ENCODE assay signal across 12 cellular contexts in genomic region chr12:123142518-123142840, GRCh38. TPM values are rescaled to one million over a fixed set of nuclear protein-coding genes. Genes with fewer than 3 reads are reported as not detected.
DNase-seq lines count a peak whose midpoint lies in the region; ATAC-seq and TF ChIP-seq lines count a peak whose summit lies in the region.
"Had no signal": no experiment of that assay in that cellular context is flagged by ENCODE, and none has a peak within 500 bp of the region (broad histone marks: within the 10 kb centered on the region; RNA-seq: fewer than 3 reads in every experiment).

No MANE protein-coding gene starts in this region.

- BruUV-seq in PC-9 (replicated peaks; lab: Mats Ljungman, UMichigan): no TSS peak

- H3K4me3 ChIP-seq in BLaER1 treated with 17β-estradiol and CSF1 and Interleukin-3, amounts not matched to agents 10 nM and 100 nM: peak overlapping the region in 2 of 10 experiments; percentile 37 to 53; a peak in 2 of 20 replicates
- H3K4me3 ChIP-seq in PC-9 (0 out of 2 replicates have a peak overlapping the region, but pooled peaks have one; percentile 31), hepatocyte (no peak overlapping the region), gastrocnemius medialis (no peak overlapping the region)

- H3K79me2 ChIP-seq in PC-9 (ENCODE audit: low read depth) (peaks cover 67% of the 10 kb centered on the region), hepatocyte (peaks cover 56% of the 10 kb centered on the region)

- no peaks in the 10 kb centered on the region for H3K9me2 ChIP-seq in PC-9 (ENCODE audit: insufficient read depth)
- H3K9me2 ChIP-seq in hepatocyte (replicated peaks; ENCODE audit: insufficient read depth): no peaks in the 10 kb centered on the region

- intact Hi-C loops in PC-9 (cut with micrococcal nuclease; ENCODE audit: unreplicated experiment) (loop anchor here (2.0 kb wide), 2 partner anchors 16 to 80 kb away; no protein-coding TSS in a partner anchor), gastrocnemius medialis (cut with DNase I; ENCODE audit: low total_unique reads) (no loop called here)

- H2AFZ ChIP-seq in PC-9 (no peak overlapping the region), hepatocyte (no peak overlapping the region)

- H4K20me1 ChIP-seq in BLaER1 treated with 17β-estradiol and CSF1 and Interleukin-3, amounts not matched to agents 10 nM and 100 nM: no peaks in the 10 kb centered on the region; a peak in 1 of 22 replicates
- H4K20me1 ChIP-seq in PC-9 (ENCODE audit: insufficient read depth) (no peaks in the 10 kb centered on the region), hepatocyte (ENCODE audit: insufficient read depth, poor library complexity, severe bottlenecking) (no peaks in the 10 kb centered on the region)

- DNase-seq in PC-9 (no peak), hepatocyte (ENCODE audit: low spot score) (no peak), gastrocnemius medialis (no peak)
- no peak for DNase-seq in NK-92 treated with Interleukin-12 subunit alpha and Interleukin-12 subunit beta, amount 100 ng/mL, for 24 hours (lab: John Stamatoyannopoulos, UW)
- DNase-seq: activated naive CD4-positive, alpha-beta T cell; cerebellar nuclear complex; NCI-H2171 treated with DMSO at 0.1 percent for 48 hours had no signal

- TF ChIP-seq POLR2A in gastrocnemius medialis (IDR thresholded peaks at IDR 0.05): no peak

- no peaks in the 10 kb centered on the region for H3K9me3 ChIP-seq in BLaER1 treated with 17β-estradiol and CSF1 and Interleukin-3, amounts not matched to agents 10 nM and 100 nM (replicated peaks in 1 of 11)
- H3K9me3 ChIP-seq in PC-9 (ENCODE audit: insufficient read depth, low read depth): no peaks in the 10 kb centered on the region
- no peaks in the 10 kb centered on the region for H3K9me3 ChIP-seq in hepatocyte (ENCODE audit: low read depth)
- no peaks in the 10 kb centered on the region for H3K9me3 ChIP-seq in gastrocnemius medialis

- POLR2A ChIA-PET in PC-9 (lab: Charles Lee; ENCODE audit: unreplicated experiment): interaction anchor here (0.6 kb wide), 1 partner anchor 50 kb away, joined by 3 read pairs; no protein-coding TSS in a partner anchor

- WGBS in hepatocyte (ENCODE audit: low lambda C conversion rate, missing lambda C conversion rate): 70% methylated on average over 5 of the region's 5 CpGs

- no peak for ATAC-seq in gastrocnemius medialis
- no peak for ATAC-seq in HG02571 (IDR thresholded peaks at IDR 0.05; ENCODE audit: unreplicated experiment)
- ATAC-seq in HG03439 (IDR thresholded peaks at IDR 0.05; ENCODE audit: unreplicated experiment): no peak
- no peak for ATAC-seq in HG03280 (IDR thresholded peaks at IDR 0.05; ENCODE audit: unreplicated experiment)

- TF ChIP-seq CTCF in PC-9 (conservative IDR thresholded peaks at IDR 0.05) (no peak), hepatocyte (IDR thresholded peaks at IDR 0.05; ENCODE audit: poor library complexity) (no peak), gastrocnemius medialis (IDR thresholded peaks at IDR 0.05 in 4 of 5, conservative IDR thresholded peaks at IDR 0.05 in 1 of 5) (no peak)

- H3K27me3 ChIP-seq in BLaER1 treated with 17β-estradiol and CSF1 and Interleukin-3, amounts not matched to agents 10 nM and 100 nM: peaks cover 0 to 2% (median 0%) of the 10 kb centered on the region in 11 experiments; a peak in 1 of 22 replicates
- H3K27me3 ChIP-seq in PC-9 (ENCODE audit: insufficient read depth, low read depth) (no peaks in the 10 kb centered on the region), hepatocyte (no peaks in the 10 kb centered on the region), gastrocnemius medialis (no peaks in the 10 kb centered on the region)

- H3K36me3 ChIP-seq in BLaER1 treated with 17β-estradiol and CSF1 and Interleukin-3, amounts not matched to agents 10 nM and 100 nM: peaks cover 0 to 8% (median 0%) of the 10 kb centered on the region in 11 experiments; a peak in 5 of 22 replicates
- H3K36me3 ChIP-seq in PC-9 (ENCODE audit: low read depth) (peaks cover 4% of the 10 kb centered on the region; the same call in 1 of the 2 replicates), hepatocyte (replicated peaks; ENCODE audit: insufficient read depth, low read depth) (no peaks in the 10 kb centered on the region), gastrocnemius medialis (no peaks in the 10 kb centered on the region)

- peak overlapping the region; percentile 79 to 99 (median 92) for H3K4me2 ChIP-seq in BLaER1 treated with 17β-estradiol and CSF1 and Interleukin-3, amounts not matched to agents 10 nM and 100 nM
- H3K4me2 ChIP-seq in PC-9 (peak overlapping the region; percentile 81), hepatocyte (peak overlapping the region; percentile 65)

- H3K27ac ChIP-seq in BLaER1 treated with 17β-estradiol and CSF1 and Interleukin-3, amounts not matched to agents 10 nM and 100 nM: peak overlapping the region in 7 of 11 experiments; percentile 70 to 83 (median 75); a peak in 7 of 22 replicates
- H3K27ac ChIP-seq in PC-9: peak overlapping the region; percentile 81
- H3K27ac ChIP-seq in hepatocyte: peak overlapping the region; percentile 91
- peak overlapping the region in 3 of 4 donors; percentile 55 to 68 (median 64) for H3K27ac ChIP-seq in gastrocnemius medialis
- H3K27ac ChIP-seq: C4-2B had no signal

- H3F3A ChIP-seq in PC-9 (ENCODE audit: insufficient read depth, low read depth): peaks cover 26% of the 10 kb centered on the region

- CTCF ChIA-PET in PC-9 (lab: Charles Lee): interaction anchor here (1.2 kb wide), 1 partner anchor 99 kb away, joined by 3 read pairs; no protein-coding TSS in a partner anchor

- peak overlapping the region in 5 of 11 experiments; percentile 61 to 77 (median 75); a peak in 6 of 22 replicates for H3K9ac ChIP-seq in BLaER1 treated with 17β-estradiol and CSF1 and Interleukin-3, amounts not matched to agents 10 nM and 100 nM

- in situ Hi-C loops in gastrocnemius medialis (cut with MboI; ENCODE audit: low sequenced_read_pairs in 4 of 4): loop anchor here in 2 of 4 donors (10.0 kb wide), 1 partner anchor 98 kb away; no protein-coding TSS in a partner anchor

- peaks cover 48 to 81% (median 65%) of the 10 kb centered on the region in 10 experiments for H3K4me1 ChIP-seq in BLaER1 treated with 17β-estradiol and CSF1 and Interleukin-3, amounts not matched to agents 10 nM and 100 nM
- H3K4me1 ChIP-seq in PC-9 (replicated peaks; ENCODE audit: insufficient read depth) (peaks cover 45% of the 10 kb centered on the region), hepatocyte (ENCODE audit: insufficient read depth) (peaks cover 39% of the 10 kb centered on the region), gastrocnemius medialis (peaks cover 26 to 34% of the 10 kb centered on the region in 2 donors)

RNA-seq across cellular contexts. Expression of gene PITPNM2, which starts 8.4 kb away (rescaled TPM):
- total RNA-seq in PC-9 (2021) (16.6 and 21.6 TPM in 2 replicates), hepatocyte (2.2 and 3.6 TPM in 2 replicates), gastrocnemius medialis (1 to 10 TPM; 2.1 to 3.8 (median 3.3) TPM)
- polyA plus RNA-seq in hepatocyte: 5.7 and 6.3 TPM in 2 replicates
